In the genomic region with DNA sequence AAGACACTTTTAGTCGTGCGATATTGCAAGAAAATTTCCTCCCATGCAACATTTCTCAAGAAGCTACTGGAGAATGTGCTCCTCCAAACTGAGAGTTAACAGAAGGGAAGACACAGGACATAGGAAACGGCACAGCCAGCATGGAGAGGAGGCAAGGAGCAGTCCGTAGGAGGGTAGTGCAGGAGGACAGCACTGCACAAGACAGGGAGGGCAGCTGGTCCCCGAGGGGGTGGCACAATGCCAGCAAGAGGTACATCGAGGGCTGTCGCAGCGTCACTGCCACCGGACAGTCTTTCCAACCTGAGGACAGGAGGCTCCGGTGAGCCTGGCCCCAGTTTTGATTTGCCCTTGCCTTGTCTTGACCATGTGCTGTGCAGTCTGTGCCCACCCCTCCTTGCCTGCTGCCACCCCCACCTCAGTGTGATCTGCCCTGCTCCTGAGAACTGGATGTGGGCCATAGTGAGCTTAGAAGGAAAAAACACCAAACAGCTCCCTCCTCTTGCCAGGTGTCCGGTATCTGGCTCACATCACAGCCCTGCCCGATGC, we compare ENCODE assay signal across 1 cellular context.
TF ChIP-seq lines count a peak whose summit lies in the region.

No MANE protein-coding gene starts in this region.

TF ChIP-seq in H1, 55 proteins besides CTCF, POLR2A, EP300 and RAD21:
- TF ChIP-seq SRF (IDR thresholded peaks at IDR 0.05; ENCODE audit: low read depth, low read length), result no peak
- TF ChIP-seq, protein P1, sequence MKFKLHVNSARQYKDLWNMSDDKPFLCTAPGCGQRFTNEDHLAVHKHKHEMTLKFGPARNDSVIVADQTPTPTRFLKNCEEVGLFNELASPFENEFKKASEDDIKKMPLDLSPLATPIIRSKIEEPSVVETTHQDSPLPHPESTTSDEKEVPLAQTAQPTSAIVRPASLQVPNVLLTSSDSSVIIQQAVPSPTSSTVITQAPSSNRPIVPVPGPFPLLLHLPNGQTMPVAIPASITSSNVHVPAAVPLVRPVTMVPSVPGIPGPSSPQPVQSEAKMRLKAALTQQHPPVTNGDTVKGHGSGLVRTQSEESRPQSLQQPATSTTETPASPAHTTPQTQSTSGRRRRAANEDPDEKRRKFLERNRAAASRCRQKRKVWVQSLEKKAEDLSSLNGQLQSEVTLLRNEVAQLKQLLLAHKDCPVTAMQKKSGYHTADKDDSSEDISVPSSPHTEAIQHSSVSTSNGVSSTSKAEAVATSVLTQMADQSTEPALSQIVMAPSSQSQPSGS (IDR thresholded peaks at IDR 0.05; ENCODE audit: low read length), result no peak
- no peak for TF ChIP-seq CEBPB (IDR thresholded peaks at IDR 0.05; ENCODE audit: low read depth, low read length)
- no peak for TF ChIP-seq ZNF274 (IDR thresholded peaks at IDR 0.05; ENCODE audit: borderline replicate concordance, extremely low read depth, low read length)
- TF ChIP-seq BCL11A (IDR thresholded peaks at IDR 0.05; ENCODE audit: low read depth in 2 of 2, low read length in 2 of 2), result no peak
- TF ChIP-seq EGR1 (IDR thresholded peaks at IDR 0.05; ENCODE audit: borderline replicate concordance, low read depth, low read length), result no peak
- TF ChIP-seq PHF8 (conservative IDR thresholded peaks at IDR 0.05; ENCODE audit: low read depth, low read length), result no peak
- TF ChIP-seq SUZ12 (IDR thresholded peaks at IDR 0.05; ENCODE audit: low read length), result no peak
- TF ChIP-seq, protein P2, sequence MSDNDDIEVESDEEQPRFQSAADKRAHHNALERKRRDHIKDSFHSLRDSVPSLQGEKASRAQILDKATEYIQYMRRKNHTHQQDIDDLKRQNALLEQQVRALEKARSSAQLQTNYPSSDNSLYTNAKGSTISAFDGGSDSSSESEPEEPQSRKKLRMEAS (IDR thresholded peaks at IDR 0.05), result no peak
- no peak for TF ChIP-seq CHD1 (IDR thresholded peaks at IDR 0.05; ENCODE audit: low read depth, low read length)
- TF ChIP-seq EZH2 (IDR thresholded peaks at IDR 0.05; ENCODE audit: low read depth, low read length, severe bottlenecking), result no peak
